ENCODE assay signal across 17 cellular contexts in genomic region chr2:10487144-10488104, GRCh38. TPM values are rescaled to one million over a fixed set of nuclear protein-coding genes. Genes with fewer than 3 reads are reported as not detected.
DNase-seq lines count a peak whose midpoint lies in the region; ATAC-seq and TF ChIP-seq lines count a peak whose summit lies in the region.
"Had no signal": no experiment of that assay in that cellular context is flagged by ENCODE, and none has a peak within 500 bp of the region (broad histone marks: within the 10 kb centered on the region; RNA-seq: fewer than 3 reads in every experiment).

No MANE protein-coding gene starts in this region.

- dilution Hi-C loops in mammary epithelial cell (cut with HindIII; ENCODE audit: low sequenced_read_pairs), result loop anchor here (5.0 kb wide), 1 partner anchor 80 kb away; no protein-coding TSS in a partner anchor

- no peak overlapping the region for H3K4me3 ChIP-seq in mammary epithelial cell (replicated peaks in 1 of 3; ENCODE audit: insufficient read depth in 1 of 3, low read depth in 2 of 3, low read length in 3 of 3)
- H3K4me3 ChIP-seq in RWPE2 (ENCODE audit: severe bottlenecking), result no peak overlapping the region
- no peak overlapping the region for H3K4me3 ChIP-seq in left lung
- no peak overlapping the region for H3K4me3 ChIP-seq in upper lobe of right lung
- no peak overlapping the region for H3K4me3 ChIP-seq in right cardiac atrium (ENCODE audit: low read length)
- H3K4me3 ChIP-seq in smooth muscle cell, result no peak overlapping the region
- H3K4me3 ChIP-seq: esophagus squamous epithelium, HAP-1 had no signal

- H3K79me2 ChIP-seq in mammary epithelial cell (ENCODE audit: insufficient read depth, low read length) (no peaks in the 10 kb centered on the region), smooth muscle cell (ENCODE audit: low read depth) (no peaks in the 10 kb centered on the region)

- intact Hi-C loops in MCF 10A (cut with micrococcal nuclease), result no loop called here
- intact Hi-C loops in mammary epithelial cell (cut with micrococcal nuclease), result no loop called here
- intact Hi-C loops in left lung (cut with DNase I), result no loop called here
- intact Hi-C loops in upper lobe of right lung (cut with DNase I), result no loop called here
- intact Hi-C loops in right cardiac atrium (cut with DNase I), result no loop called here

- 75% methylated on average over 11 of the region's 17 CpGs for WGBS in mammary epithelial cell (ENCODE audit: low coverage, missing lambda C conversion rate)
- 64% methylated on average over 17 of the region's 17 CpGs for WGBS in right cardiac atrium
- WGBS in smooth muscle cell (ENCODE audit: low lambda C conversion rate), result 86% methylated on average over 17 of the region's 17 CpGs

- H3K9ac ChIP-seq in mammary epithelial cell (ENCODE audit: insufficient read depth, low read length) (no peak overlapping the region), smooth muscle cell (ENCODE audit: low read depth) (no peak overlapping the region)

- H3K4me2 ChIP-seq in mammary epithelial cell (ENCODE audit: insufficient read depth, low read depth, low read length) (no peak overlapping the region), smooth muscle cell (no peak overlapping the region)

- BruUV-seq in MCF 10A (replicated peaks; lab: Mats Ljungman, UMichigan), result no TSS peak
- BruUV-seq in mammary epithelial cell (replicated peaks; lab: Mats Ljungman, UMichigan), result no TSS peak

- no peak overlapping the region for H3K4me3 Mint-ChIP-seq in MCF 10A (ENCODE audit: unreplicated experiment)
- H3K4me3 Mint-ChIP-seq: CD8-positive, alpha-beta T cell; naive thymus-derived CD4-positive, alpha-beta T cell had no signal

- H3K27ac ChIP-seq in mammary epithelial cell (ENCODE audit: insufficient read depth, low read depth, low read length) (no peak overlapping the region), RWPE2 (ENCODE audit: poor library complexity, severe bottlenecking) (no peak overlapping the region), left lung (no peak overlapping the region), upper lobe of right lung (no peak overlapping the region), right cardiac atrium (ENCODE audit: low read length) (no peak overlapping the region), smooth muscle cell (ENCODE audit: low read depth) (no peak overlapping the region)
- H3K27ac ChIP-seq: esophagus squamous epithelium, VCaP had no signal

- no peaks in the 10 kb centered on the region for H3K36me3 ChIP-seq in mammary epithelial cell (ENCODE audit: insufficient read depth, low read length)
- no peaks in the 10 kb centered on the region for H3K36me3 ChIP-seq in RWPE2 (ENCODE audit: low read depth)
- no peaks in the 10 kb centered on the region for H3K36me3 ChIP-seq in left lung
- no peaks in the 10 kb centered on the region for H3K36me3 ChIP-seq in upper lobe of right lung
- no peaks in the 10 kb centered on the region for H3K36me3 ChIP-seq in smooth muscle cell (ENCODE audit: low read depth)
- H3K36me3 ChIP-seq: esophagus squamous epithelium, HAP-1 had no signal

- H3K36me3 Mint-ChIP-seq in MCF 10A (ENCODE audit: insufficient read depth, unreplicated experiment), result peaks cover 7% of the 10 kb centered on the region
- H3K36me3 Mint-ChIP-seq: CD8-positive, alpha-beta T cell had no signal

- TF ChIP-seq CTCF in MCF 10A (IDR thresholded peaks at IDR 0.05; ENCODE audit: unreplicated experiment) (no peak), mammary epithelial cell (conservative IDR thresholded peaks at IDR 0.05 in 1 of 2, IDR thresholded peaks at IDR 0.05 in 1 of 2; ENCODE audit: extremely low read depth in 1 of 2, insufficient read depth in 1 of 2, low read depth in 1 of 2, low read length in 2 of 2) (no peak), RWPE2 (IDR thresholded peaks at IDR 0.05; ENCODE audit: poor library complexity, severe bottlenecking) (no peak), left lung (IDR thresholded peaks at IDR 0.05) (no peak), upper lobe of right lung (IDR thresholded peaks at IDR 0.05) (no peak), smooth muscle cell (IDR thresholded peaks at IDR 0.05; ENCODE audit: borderline replicate concordance, insufficient read depth, poor library complexity, severe bottlenecking) (no peak)

- H3K27me3 ChIP-seq in mammary epithelial cell (ENCODE audit: insufficient read depth, low read length), result peaks cover 3% of the 10 kb centered on the region
- H3K27me3 ChIP-seq in RWPE2 (ENCODE audit: insufficient read depth, poor library complexity, severe bottlenecking), result no peaks in the 10 kb centered on the region
- H3K27me3 ChIP-seq in left lung, result peaks cover 0 to 5% of the 10 kb centered on the region in 2 donors
- H3K27me3 ChIP-seq in upper lobe of right lung, result no peaks in the 10 kb centered on the region
- no peaks in the 10 kb centered on the region for H3K27me3 ChIP-seq in right cardiac atrium (ENCODE audit: control insufficient read depth, insufficient read depth)
- H3K27me3 ChIP-seq in smooth muscle cell (ENCODE audit: low read depth), result peaks cover 4% of the 10 kb centered on the region

- ATAC-seq in RWPE2 (ENCODE audit: low read depth) (peak; percentile 96), left lung (peak; percentile 66), upper lobe of right lung (peak; percentile 73), right cardiac atrium (no peak)
- ATAC-seq: CD8-positive, alpha-beta T cell; naive thymus-derived CD4-positive, alpha-beta T cell had no signal

- H3F3A ChIP-seq in smooth muscle cell (ENCODE audit: low read depth), result no peaks in the 10 kb centered on the region

- CTCF ChIA-PET in MCF 10A (lab: Yijun Ruan, JAX), result interaction anchor here (1.1 kb wide), 1 partner anchor 10 kb away, joined by 3 read pairs; no protein-coding TSS in a partner anchor
- CTCF ChIA-PET in mammary epithelial cell (lab: Charles Lee; ENCODE audit: low non-redundant PET), result no interaction called here

- peaks cover under 1% of the 10 kb centered on the region for H3K4me1 ChIP-seq in mammary epithelial cell (ENCODE audit: insufficient read depth, low read length)
- H3K4me1 ChIP-seq in RWPE2 (ENCODE audit: insufficient read depth, poor library complexity, severe bottlenecking), result no peaks in the 10 kb centered on the region
- H3K4me1 ChIP-seq in left lung, result no peaks in the 10 kb centered on the region
- H3K4me1 ChIP-seq in upper lobe of right lung, result no peaks in the 10 kb centered on the region
- H3K4me1 ChIP-seq in right cardiac atrium (ENCODE audit: control insufficient read depth, insufficient read depth, low read length), result no peaks in the 10 kb centered on the region
- H3K4me1 ChIP-seq in smooth muscle cell (ENCODE audit: low read depth), result no peaks in the 10 kb centered on the region
- H3K4me1 ChIP-seq: esophagus squamous epithelium, HAP-1 had no signal

- peaks cover 32% of the 10 kb centered on the region for H3K27me3 Mint-ChIP-seq in MCF 10A (ENCODE audit: insufficient read depth, unreplicated experiment)

- H2AFZ ChIP-seq in mammary epithelial cell (ENCODE audit: low read depth, low read length) (no peak overlapping the region), smooth muscle cell (ENCODE audit: low read depth) (no peak overlapping the region)

- H3K9me3 ChIP-seq in mammary epithelial cell (replicated peaks; ENCODE audit: insufficient read depth, low read length) (no peaks in the 10 kb centered on the region), RWPE2 (ENCODE audit: severe bottlenecking) (no peaks in the 10 kb centered on the region), left lung (no peaks in the 10 kb centered on the region), upper lobe of right lung (no peaks in the 10 kb centered on the region), right cardiac atrium (ENCODE audit: control insufficient read depth, low read length) (no peaks in the 10 kb centered on the region), smooth muscle cell (replicated peaks; ENCODE audit: low read depth) (no peaks in the 10 kb centered on the region)
- H3K9me3 ChIP-seq: HAP-1 had no signal

- DNase-seq in MCF 10A (ENCODE audit: unreplicated experiment) (peak; percentile 62), mammary epithelial cell (no peak), RWPE2 (ENCODE audit: low spot score) (no peak), left lung (no peak), upper lobe of right lung (no peak), NCI-H1436 (lab: John Stamatoyannopoulos, UW) (no peak), right cardiac atrium (no peak), smooth muscle cell (lab: John Stamatoyannopoulos, UW; ENCODE audit: unreplicated experiment) (no peak)
- DNase-seq: activated gamma-delta T cell; central memory CD4-positive, alpha-beta T cell; esophagus squamous epithelium; NCI-H226; stimulated activated CD4-positive, alpha-beta T cell treated with anti-CD3 and anti-CD28 coated beads, Interleukin-12 subunit alpha, Interleukin-12 subunit beta, amount 100 ng/mL, for 4 hours had no signal

- no peaks in the 10 kb centered on the region for H3K9me3 Mint-ChIP-seq in MCF 10A (ENCODE audit: unreplicated experiment)

- H3K27ac Mint-ChIP-seq in MCF 10A (ENCODE audit: low read depth, unreplicated experiment), result peak overlapping the region; percentile 70

- in situ Hi-C loops in mammary epithelial cell (cut with MboI; ENCODE audit: low sequenced_read_pairs in 2 of 2), result no loop called here

- POLR2A ChIA-PET in MCF 10A (lab: Yijun Ruan, JAX), result no interaction called here

- H3K4me1 Mint-ChIP-seq in MCF 10A (ENCODE audit: insufficient read depth, unreplicated experiment), result peaks cover 6% of the 10 kb centered on the region

- H4K20me1 ChIP-seq in mammary epithelial cell (ENCODE audit: insufficient read depth, low read length), result no peaks in the 10 kb centered on the region
- H4K20me1 ChIP-seq in smooth muscle cell (ENCODE audit: low read depth), result no peaks in the 10 kb centered on the region

RNA-seq across cellular contexts. Expression of gene ODC1, which starts 39.3 kb away (rescaled TPM):
- 321 and 341 TPM in 2 replicates for total RNA-seq in MCF 10A (2022)
- total RNA-seq in mammary epithelial cell, result 100 to 1,000 TPM in 1 of 2 donors, 10 to 100 TPM in 1; 64.0 to 161 TPM
- 253 TPM for polyA plus RNA-seq in mammary epithelial cell
- polyA minus RNA-seq in mammary epithelial cell, result 493 TPM
- total RNA-seq in left lung, result 10 to 100 TPM; 55.0 to 98.4 TPM
- total RNA-seq in upper lobe of right lung, result 50.9 TPM
- 10 to 100 TPM; 35.2 to 47.9 (median 39.8) TPM for total RNA-seq in right cardiac atrium
- polyA plus RNA-seq in right cardiac atrium, result 17.3 TPM
- total RNA-seq in smooth muscle cell, result 27.6 and 34.7 TPM in 2 replicates
- 22.4 and 32.9 TPM in 2 replicates for polyA plus RNA-seq in smooth muscle cell

Comparison
In these comparisons a context has a peak if more than half of its experiments do, and no peak if none do; other contexts are left out.
1. ATAC-seq: peak in RWPE2 (single experiment), left lung (single experiment) and upper lobe of right lung (single experiment); none in right cardiac atrium (0 of 2).